9 cellular contexts compared by ENCODE assay signal in the genomic region with DNA sequence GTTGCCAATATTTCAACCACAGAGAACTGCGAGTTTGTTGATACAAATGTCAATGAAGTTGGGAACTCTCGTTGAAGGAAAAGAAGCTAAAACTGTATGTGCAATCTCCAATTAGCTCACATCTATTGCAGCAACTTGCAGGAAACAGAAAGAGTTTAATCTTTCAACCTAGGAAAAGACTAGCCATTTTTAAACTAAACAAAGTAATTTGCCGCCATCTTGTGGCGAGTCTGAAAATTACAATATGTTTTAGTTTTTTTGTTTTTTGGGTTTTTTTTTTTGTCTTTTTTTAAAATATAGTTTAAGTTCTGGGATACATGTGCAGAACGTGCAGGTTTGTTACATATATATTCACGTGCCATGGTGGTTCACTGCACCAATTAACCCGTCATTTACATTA.
DNase-seq lines count a peak whose midpoint lies in the region; ATAC-seq and TF ChIP-seq lines count a peak whose summit lies in the region.
"Had no signal": no experiment of that assay in that cellular context is flagged by ENCODE, and none has a peak within 500 bp of the region (broad histone marks: within the 10 kb centered on the region; RNA-seq: fewer than 3 reads in every experiment).

No MANE protein-coding gene starts in this region.

- no peak overlapping the region for H3K27ac Mint-ChIP-seq in WTC11
- H3K27ac Mint-ChIP-seq: CD4-positive, CD25-positive, alpha-beta regulatory T cell had no signal

- POLR2A ChIA-PET in WTC11 (lab: Charles Lee): no interaction called here

- DNase-seq in NCI-H1105 treated with DMSO at 0.1 percent for 48 hours (lab: John Stamatoyannopoulos, UW) (peak; percentile 32), NCI-H1105 (lab: John Stamatoyannopoulos, UW) (no peak), LHCN-M2 (ENCODE audit: low read depth) (peak; percentile 60), WTC11 (ENCODE audit: low spot score) (no peak), left lobe of liver (ENCODE audit: low spot score) (no peak), GOT3 (lab: John Stamatoyannopoulos, UW) (no peak), HK-2 (ENCODE audit: unreplicated experiment) (no peak)

- ATAC-seq in WTC11 (no peak), left lobe of liver (peak; percentile 63), GM18909 (IDR thresholded peaks at IDR 0.05; ENCODE audit: poor library complexity, unreplicated experiment) (no peak)

- no peaks in the 10 kb centered on the region for H3K4me1 Mint-ChIP-seq in WTC11

- CTCF ChIA-PET in WTC11 (lab: Charles Lee): interaction anchor here (0.6 to 0.8 kb wide), 6 partner anchors 12 to 1522 kb away, joined by 3 to 4 read pairs (median 3); no protein-coding TSS in a partner anchor

- H3K4me3 Mint-ChIP-seq in WTC11: no peak overlapping the region
- H3K4me3 Mint-ChIP-seq: CD4-positive, CD25-positive, alpha-beta regulatory T cell had no signal

- H3K27me3 Mint-ChIP-seq in WTC11 (ENCODE audit: low read depth): no peaks in the 10 kb centered on the region
- H3K27me3 Mint-ChIP-seq: CD4-positive, CD25-positive, alpha-beta regulatory T cell had no signal

- peak; percentile 51 for TF ChIP-seq CTCF in WTC11 (IDR thresholded peaks at IDR 0.05)

- peaks cover 33% of the 10 kb centered on the region for H3K9me3 Mint-ChIP-seq in WTC11

- peaks cover 5% of the 10 kb centered on the region for H3K36me3 Mint-ChIP-seq in WTC11
- H3K36me3 Mint-ChIP-seq: CD4-positive, CD25-positive, alpha-beta regulatory T cell had no signal

TF ChIP-seq in WTC11, 78 proteins besides CTCF, POLR2A, EP300 and RAD21:
- no peak for TF ChIP-seq IRF2 (CRISPR knock-in tag; IDR thresholded peaks at IDR 0.05; ENCODE audit: borderline replicate concordance, low read depth)
- no peak for TF ChIP-seq ESRRA (CRISPR knock-in tag; IDR thresholded peaks at IDR 0.05; ENCODE audit: borderline replicate concordance)
- no peak for TF ChIP-seq ZNF138 (CRISPR knock-in tag; conservative IDR thresholded peaks at IDR 0.05)
- TF ChIP-seq MYBL2 (CRISPR knock-in tag; IDR thresholded peaks at IDR 0.05): no peak
- TF ChIP-seq, protein P1, sequence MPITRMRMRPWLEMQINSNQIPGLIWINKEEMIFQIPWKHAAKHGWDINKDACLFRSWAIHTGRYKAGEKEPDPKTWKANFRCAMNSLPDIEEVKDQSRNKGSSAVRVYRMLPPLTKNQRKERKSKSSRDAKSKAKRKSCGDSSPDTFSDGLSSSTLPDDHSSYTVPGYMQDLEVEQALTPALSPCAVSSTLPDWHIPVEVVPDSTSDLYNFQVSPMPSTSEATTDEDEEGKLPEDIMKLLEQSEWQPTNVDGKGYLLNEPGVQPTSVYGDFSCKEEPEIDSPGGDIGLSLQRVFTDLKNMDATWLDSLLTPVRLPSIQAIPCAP (CRISPR knock-in tag; IDR thresholded peaks at IDR 0.05): no peak
- TF ChIP-seq, protein P2, sequence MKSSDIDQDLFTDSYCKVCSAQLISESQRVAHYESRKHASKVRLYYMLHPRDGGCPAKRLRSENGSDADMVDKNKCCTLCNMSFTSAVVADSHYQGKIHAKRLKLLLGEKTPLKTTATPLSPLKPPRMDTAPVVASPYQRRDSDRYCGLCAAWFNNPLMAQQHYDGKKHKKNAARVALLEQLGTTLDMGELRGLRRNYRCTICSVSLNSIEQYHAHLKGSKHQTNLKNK (CRISPR knock-in tag; IDR thresholded peaks at IDR 0.05): no peak

Comparison
In these comparisons a context has a peak if more than half of its experiments do, and no peak if none do; other contexts are left out.
1. DNase-seq: peak in NCI-H1105 treated with DMSO at 0.1 percent for 48 hours (single experiment) and LHCN-M2 (single experiment); none in NCI-H1105 (single experiment), WTC11 (single experiment), left lobe of liver (single experiment), GOT3 (single experiment) and HK-2 (single experiment).